In genomic region chr22:45877036-45877380, GRCh38 we compare ENCODE assay signal across 22 cellular contexts.
"Had no signal": no experiment of that assay in that cellular context is flagged by ENCODE, and none has a peak within 500 bp of the region (broad histone marks: within the 10 kb centered on the region; RNA-seq: fewer than 3 reads in every experiment).

No MANE protein-coding gene starts in this region.

- H3K4me3 ChIP-seq: esophagus muscularis mucosa, gastrocnemius medialis, heart right ventricle, left ventricle myocardium inferior, lung, neural progenitor cell, prostate gland, right lobe of liver, spleen, transverse colon had no signal

- H3K27ac ChIP-seq: epithelial cell of prostate, esophagus muscularis mucosa, gastrocnemius medialis, heart right ventricle, left ventricle myocardium inferior, neural progenitor cell, parathyroid adenoma, prostate gland, right lobe of liver, spleen, transverse colon had no signal

- H3K27me3 ChIP-seq: right lobe of liver had no signal

- H3K79me2 ChIP-seq: parathyroid adenoma had no signal

- H3K4me1 ChIP-seq: parathyroid adenoma, prostate gland, right lobe of liver, transverse colon had no signal

- H3K9me3 ChIP-seq: gastrocnemius medialis, prostate gland had no signal

- H3K9ac ChIP-seq: neural progenitor cell, parathyroid adenoma had no signal

- H3K27ac Mint-ChIP-seq: dendritic cell treated with granulocyte-macrophage colony-stimulating factor and Interleukin-4, amounts not matched to agents 40 ng/mL and 50 ng/mL, for 4 days; effector memory CD8-positive, alpha-beta T cell; natural killer cell treated with Interleukin-12 subunit alpha and Interleukin-12 subunit beta and Interleukin-15 and Interleukin-18, amount 100 ng/mL, for 72 hours; neural progenitor cell had no signal

- DNase-seq: cerebellar nuclear complex; effector memory CD8-positive, alpha-beta T cell; gastrocnemius medialis; heart right ventricle; hypothalamus; left ventricle myocardium inferior; mesenchymal stem cell; midbrain; occipital lobe; stimulated activated CD4-positive, alpha-beta T cell treated with anti-CD3 and anti-CD28 coated beads, Interleukin-2, amount 100 ng/mL, for 24 hours; stimulated activated naive CD8-positive, alpha-beta T cell treated with anti-CD3 and anti-CD28 coated beads, Interleukin-15, Interleukin-2, amounts not matched to agents 100 U/mL and 50 U/mL, for 24 hours had no signal

- H2AFZ ChIP-seq: neural progenitor cell, parathyroid adenoma had no signal

- H3K9me3 Mint-ChIP-seq: effector memory CD8-positive, alpha-beta T cell had no signal

- H3K4me3 Mint-ChIP-seq: dendritic cell treated with granulocyte-macrophage colony-stimulating factor and Interleukin-4, amounts not matched to agents 40 ng/mL and 50 ng/mL, for 4 days; effector memory CD8-positive, alpha-beta T cell; natural killer cell treated with Interleukin-12 subunit alpha and Interleukin-12 subunit beta and Interleukin-15 and Interleukin-18, amount 100 ng/mL, for 72 hours; neural progenitor cell had no signal

- ATAC-seq: effector memory CD8-positive, alpha-beta T cell; gastrocnemius medialis; heart right ventricle; natural killer cell treated with Interleukin-12 subunit alpha and Interleukin-12 subunit beta and Interleukin-15 and Interleukin-18, amount 100 ng/mL, for 72 hours; right lobe of liver; stimulated activated naive CD8-positive, alpha-beta T cell treated with anti-CD3 and anti-CD28 coated beads, Interleukin-15, Interleukin-2, amounts not matched to agents 100 U/mL and 50 U/mL, for 24 hours had no signal
